1 cellular context compared by ENCODE assay signal in genomic region chr12:12039897-12040296, GRCh38.
TF ChIP-seq lines count a peak whose summit lies in the region.

No MANE protein-coding gene starts in this region.

TF ChIP-seq in WTC11, 78 proteins besides CTCF, POLR2A, EP300 and RAD21 (continued from another document):
- no peak for TF ChIP-seq ARID4B (CRISPR knock-in tag; IDR thresholded peaks at IDR 0.05; ENCODE audit: borderline replicate concordance)
- TF ChIP-seq, protein P1, sequence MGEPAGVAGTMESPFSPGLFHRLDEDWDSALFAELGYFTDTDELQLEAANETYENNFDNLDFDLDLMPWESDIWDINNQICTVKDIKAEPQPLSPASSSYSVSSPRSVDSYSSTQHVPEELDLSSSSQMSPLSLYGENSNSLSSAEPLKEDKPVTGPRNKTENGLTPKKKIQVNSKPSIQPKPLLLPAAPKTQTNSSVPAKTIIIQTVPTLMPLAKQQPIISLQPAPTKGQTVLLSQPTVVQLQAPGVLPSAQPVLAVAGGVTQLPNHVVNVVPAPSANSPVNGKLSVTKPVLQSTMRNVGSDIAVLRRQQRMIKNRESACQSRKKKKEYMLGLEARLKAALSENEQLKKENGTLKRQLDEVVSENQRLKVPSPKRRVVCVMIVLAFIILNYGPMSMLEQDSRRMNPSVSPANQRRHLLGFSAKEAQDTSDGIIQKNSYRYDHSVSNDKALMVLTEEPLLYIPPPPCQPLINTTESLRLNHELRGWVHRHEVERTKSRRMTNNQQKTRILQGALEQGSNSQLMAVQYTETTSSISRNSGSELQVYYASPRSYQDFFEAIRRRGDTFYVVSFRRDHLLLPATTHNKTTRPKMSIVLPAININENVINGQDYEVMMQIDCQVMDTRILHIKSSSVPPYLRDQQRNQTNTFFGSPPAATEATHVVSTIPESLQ (CRISPR knock-in tag; IDR thresholded peaks at IDR 0.05), result no peak
- no peak for TF ChIP-seq ZNF423 (CRISPR knock-in tag; IDR thresholded peaks at IDR 0.05)
- TF ChIP-seq ZSCAN18 (CRISPR knock-in tag; IDR thresholded peaks at IDR 0.05), result no peak
- no peak for TF ChIP-seq ERG (CRISPR knock-in tag; IDR thresholded peaks at IDR 0.05)
- no peak for TF ChIP-seq KAT7 (CRISPR knock-in tag; IDR thresholded peaks at IDR 0.05; ENCODE audit: borderline replicate concordance)
- TF ChIP-seq ZNF532 (CRISPR knock-in tag; IDR thresholded peaks at IDR 0.05; ENCODE audit: borderline replicate concordance), result no peak
- TF ChIP-seq, protein P2, sequence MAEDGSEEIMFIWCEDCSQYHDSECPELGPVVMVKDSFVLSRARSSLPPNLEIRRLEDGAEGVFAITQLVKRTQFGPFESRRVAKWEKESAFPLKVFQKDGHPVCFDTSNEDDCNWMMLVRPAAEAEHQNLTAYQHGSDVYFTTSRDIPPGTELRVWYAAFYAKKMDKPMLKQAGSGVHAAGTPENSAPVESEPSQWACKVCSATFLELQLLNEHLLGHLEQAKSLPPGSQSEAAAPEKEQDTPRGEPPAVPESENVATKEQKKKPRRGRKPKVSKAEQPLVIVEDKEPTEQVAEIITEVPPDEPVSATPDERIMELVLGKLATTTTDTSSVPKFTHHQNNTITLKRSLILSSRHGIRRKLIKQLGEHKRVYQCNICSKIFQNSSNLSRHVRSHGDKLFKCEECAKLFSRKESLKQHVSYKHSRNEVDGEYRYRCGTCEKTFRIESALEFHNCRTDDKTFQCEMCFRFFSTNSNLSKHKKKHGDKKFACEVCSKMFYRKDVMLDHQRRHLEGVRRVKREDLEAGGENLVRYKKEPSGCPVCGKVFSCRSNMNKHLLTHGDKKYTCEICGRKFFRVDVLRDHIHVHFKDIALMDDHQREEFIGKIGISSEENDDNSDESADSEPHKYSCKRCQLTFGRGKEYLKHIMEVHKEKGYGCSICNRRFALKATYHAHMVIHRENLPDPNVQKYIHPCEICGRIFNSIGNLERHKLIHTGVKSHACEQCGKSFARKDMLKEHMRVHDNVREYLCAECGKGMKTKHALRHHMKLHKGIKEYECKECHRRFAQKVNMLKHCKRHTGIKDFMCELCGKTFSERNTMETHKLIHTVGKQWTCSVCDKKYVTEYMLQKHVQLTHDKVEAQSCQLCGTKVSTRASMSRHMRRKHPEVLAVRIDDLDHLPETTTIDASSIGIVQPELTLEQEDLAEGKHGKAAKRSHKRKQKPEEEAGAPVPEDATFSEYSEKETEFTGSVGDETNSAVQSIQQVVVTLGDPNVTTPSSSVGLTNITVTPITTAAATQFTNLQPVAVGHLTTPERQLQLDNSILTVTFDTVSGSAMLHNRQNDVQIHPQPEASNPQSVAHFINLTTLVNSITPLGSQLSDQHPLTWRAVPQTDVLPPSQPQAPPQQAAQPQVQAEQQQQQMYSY (CRISPR knock-in tag; IDR thresholded peaks at IDR 0.05), result no peak
- TF ChIP-seq, protein P3, sequence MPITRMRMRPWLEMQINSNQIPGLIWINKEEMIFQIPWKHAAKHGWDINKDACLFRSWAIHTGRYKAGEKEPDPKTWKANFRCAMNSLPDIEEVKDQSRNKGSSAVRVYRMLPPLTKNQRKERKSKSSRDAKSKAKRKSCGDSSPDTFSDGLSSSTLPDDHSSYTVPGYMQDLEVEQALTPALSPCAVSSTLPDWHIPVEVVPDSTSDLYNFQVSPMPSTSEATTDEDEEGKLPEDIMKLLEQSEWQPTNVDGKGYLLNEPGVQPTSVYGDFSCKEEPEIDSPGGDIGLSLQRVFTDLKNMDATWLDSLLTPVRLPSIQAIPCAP (CRISPR knock-in tag; IDR thresholded peaks at IDR 0.05), result no peak
- no peak for TF ChIP-seq NFYB (CRISPR knock-in tag; conservative IDR thresholded peaks at IDR 0.05; ENCODE audit: low read depth)
- TF ChIP-seq NR3C1 (CRISPR knock-in tag; conservative IDR thresholded peaks at IDR 0.05; ENCODE audit: low read depth), result no peak
- TF ChIP-seq FOXK1 (CRISPR knock-in tag; IDR thresholded peaks at IDR 0.05), result no peak
